10 cellular contexts compared by ENCODE assay signal in genomic region chr20:1322511-1323245, GRCh38. TPM values are rescaled to one million over a fixed set of nuclear protein-coding genes. Genes with fewer than 3 reads are reported as not detected.
DNase-seq lines count a peak whose midpoint lies in the region; ATAC-seq and TF ChIP-seq lines count a peak whose summit lies in the region.
"Had no signal": no experiment of that assay in that cellular context is flagged by ENCODE, and none has a peak within 500 bp of the region (broad histone marks: within the 10 kb centered on the region; RNA-seq: fewer than 3 reads in every experiment).

No MANE protein-coding gene starts in this region.

- H3K9me3 ChIP-seq in lower lobe of right lung (no peaks in the 10 kb centered on the region), tibial nerve (no peaks in the 10 kb centered on the region)
- H3K9me3 ChIP-seq: A549 had no signal

- peak overlapping the region; percentile 98 for H3K27ac ChIP-seq in lower lobe of right lung
- peak overlapping the region in 3 of 4 donors; percentile 31 to 99 (median 98) for H3K27ac ChIP-seq in tibial nerve
- H3K27ac ChIP-seq: A549 had no signal

- H3K4me1 ChIP-seq in lower lobe of right lung (peaks cover 40% of the 10 kb centered on the region), tibial nerve (peaks cover 0 to 26% (median 19%) of the 10 kb centered on the region in 4 donors)

- no peak for ATAC-seq in lower lobe of right lung
- no peak for ATAC-seq in HG02610 (IDR thresholded peaks at IDR 0.05; ENCODE audit: unreplicated experiment)
- ATAC-seq: A549 had no signal

- intact Hi-C loops in lower lobe of right lung (cut with DNase I) = no loop called here

- H3K27me3 ChIP-seq in lower lobe of right lung (ENCODE audit: low read depth) (no peaks in the 10 kb centered on the region), tibial nerve (no peaks in the 10 kb centered on the region)

- 67 to 68% methylated on average over 11 of the region's 11 CpGs for WGBS in tibial nerve, 2 donors

- TF ChIP-seq EP300 in tibial nerve (IDR thresholded peaks at IDR 0.05) = peak in 1 of 2 donors; percentile 53

- no peak for TF ChIP-seq CTCF in choroid plexus epithelial cell (conservative IDR thresholded peaks at IDR 0.05; ENCODE audit: low read depth, low read length)
- TF ChIP-seq CTCF in lower lobe of right lung (IDR thresholded peaks at IDR 0.05) = no peak
- TF ChIP-seq CTCF in tibial nerve (IDR thresholded peaks at IDR 0.05) = no peak

- no peak for TF ChIP-seq POLR2A in tibial nerve (IDR thresholded peaks at IDR 0.05)

- H3K4me3 ChIP-seq in choroid plexus epithelial cell (ENCODE audit: low read depth, low read length) (no peak overlapping the region), lower lobe of right lung (no peak overlapping the region), tibial nerve (no peak overlapping the region)
- H3K4me3 ChIP-seq: A549 had no signal

- H3K36me3 ChIP-seq in lower lobe of right lung = no peaks in the 10 kb centered on the region
- H3K36me3 ChIP-seq in tibial nerve = no peaks in the 10 kb centered on the region

- peak; percentile 16 for DNase-seq in activated T-cell treated with anti-CD3 and anti-CD28 coated beads, Interleukin-2, amount 50 U/mL, for 1 hour
- DNase-seq in activated T-cell treated with anti-CD3 and anti-CD28 coated beads for 4 hours (no peak), choroid plexus epithelial cell (ENCODE audit: low read depth) (peak; percentile 95), lower lobe of right lung (no peak), tibial nerve (ENCODE audit: low spot score in 2 of 2) (no peak), KG1 (lab: John Stamatoyannopoulos, UW) (no peak)
- DNase-seq in activated naive CD4-positive, alpha-beta T cell treated with Interleukin-2 at 50 U/mL for 16 hours = no peak
- DNase-seq: activated naive CD8-positive, alpha-beta T cell treated with anti-CD3 and anti-CD28 coated beads, Interleukin-2, amount 10 ng/mL, durations not matched to agents 7 days and 5 days had no signal

RNA-seq across cellular contexts. Expression of gene SDCBP2, which starts 6.3 kb away (rescaled TPM):
- total RNA-seq in lower lobe of right lung (10.8 TPM), tibial nerve (1 to 10 TPM; 1.9 to 4.2 (median 2.9) TPM)

RNA-seq across cellular contexts. Expression of gene SNPH, which starts 56.6 kb away (rescaled TPM):
- total RNA-seq in lower lobe of right lung (3.8 TPM), tibial nerve (1 to 10 TPM; 4.5 to 7.4 (median 6.9) TPM)

Comparison
In these comparisons a context has a peak if more than half of its experiments do, and no peak if none do; other contexts are left out.
1. DNase-seq: peak in activated T-cell treated with anti-CD3 and anti-CD28 coated beads, Interleukin-2, amount 50 U/mL, for 1 hour (single experiment) and choroid plexus epithelial cell (single experiment); none in activated T-cell treated with anti-CD3 and anti-CD28 coated beads for 4 hours (single experiment), lower lobe of right lung (single experiment), tibial nerve (0 of 2), KG1 (single experiment) and activated naive CD4-positive, alpha-beta T cell treated with Interleukin-2 at 50 U/mL for 16 hours (single experiment).